Comparison of ENCODE assay signal across 16 cellular contexts in the genomic region with DNA sequence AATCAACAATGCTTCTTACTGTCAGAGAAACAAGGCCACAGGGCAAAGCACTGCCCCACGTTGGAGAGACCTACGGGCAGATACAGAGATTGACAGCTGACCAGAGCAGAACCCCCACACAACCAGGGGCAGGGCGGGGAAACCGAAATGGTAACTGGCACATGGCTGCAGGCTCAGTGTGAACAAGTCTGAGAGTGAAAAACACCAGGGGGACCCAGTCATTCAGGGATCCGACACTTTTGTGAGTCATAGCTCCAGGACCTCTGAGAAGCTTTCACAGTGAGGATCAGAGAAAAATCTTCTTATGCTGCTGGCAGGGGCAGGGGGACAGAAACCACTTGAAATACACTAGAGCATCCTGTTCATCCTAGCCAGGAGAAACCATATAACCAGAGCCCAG.
DNase-seq lines count a peak whose midpoint lies in the region; ATAC-seq, FAIRE-seq and TF ChIP-seq lines count a peak whose summit lies in the region.
"Had no signal": no experiment of that assay in that cellular context is flagged by ENCODE, and none has a peak within 500 bp of the region (broad histone marks: within the 10 kb centered on the region; RNA-seq: fewer than 3 reads in every experiment).

No MANE protein-coding gene starts in this region.

- no peaks in the 10 kb centered on the region for H3K27me3 ChIP-seq in DND-41 (ENCODE audit: insufficient read depth, low read length, poor library complexity)
- no peaks in the 10 kb centered on the region for H3K27me3 ChIP-seq in GM12878 (replicated peaks in 1 of 2; ENCODE audit: control insufficient read depth in 2 of 2, insufficient read depth in 2 of 2, low read length in 1 of 2)
- no peaks in the 10 kb centered on the region for H3K27me3 ChIP-seq in neural progenitor cell
- H3K27me3 ChIP-seq: upper lobe of left lung had no signal

- in situ Hi-C loops in GM12878 (cut with MboI) = no loop called here

- POLR2A ChIA-PET in GM12878 (lab: Charles Lee) = no interaction called here

- no peaks in the 10 kb centered on the region for H3K36me3 ChIP-seq in DND-41 (ENCODE audit: insufficient read depth, low read length)
- H3K36me3 ChIP-seq in GM12878 (ENCODE audit: control insufficient read depth in 2 of 2, insufficient read depth in 2 of 2, low read length in 1 of 2) = no peaks in the 10 kb centered on the region
- H3K36me3 ChIP-seq in neural progenitor cell = no peaks in the 10 kb centered on the region
- H3K36me3 ChIP-seq: upper lobe of left lung had no signal

- peaks cover 8% of the 10 kb centered on the region for H3K9me3 Mint-ChIP-seq in neural progenitor cell

- H3K4me2 ChIP-seq in DND-41 (ENCODE audit: insufficient read depth, low read length) (no peak overlapping the region), GM12878 (ENCODE audit: control insufficient read depth, insufficient read depth) (no peak overlapping the region), neural progenitor cell (no peak overlapping the region)
- H3K4me2 ChIP-seq: KMS-11 had no signal

- H4K20me1 ChIP-seq in DND-41 (ENCODE audit: insufficient read depth, low read length) (no peaks in the 10 kb centered on the region), GM12878 (ENCODE audit: control insufficient read depth, insufficient read depth) (no peaks in the 10 kb centered on the region), neural progenitor cell (ENCODE audit: low read depth) (no peaks in the 10 kb centered on the region)

- RAD21 ChIA-PET in GM12878 (lab: Charles Lee; ENCODE audit: unreplicated experiment) = no interaction called here

- TF ChIP-seq CTCF in DND-41 (IDR thresholded peaks at IDR 0.05; ENCODE audit: borderline replicate concordance, extremely low read depth, low read length, poor library complexity, severe bottlenecking) (no peak), GM12878 (IDR thresholded peaks at IDR 0.05 in 2 of 3, conservative IDR thresholded peaks at IDR 0.05 in 1 of 3; ENCODE audit: control insufficient read depth in 2 of 3, extremely low read depth in 1 of 3, insufficient read depth in 1 of 3, low read depth in 3 of 3, low read length in 3 of 3) (no peak), neural progenitor cell (IDR thresholded peaks at IDR 0.05) (no peak)

- WGBS in GM12878 (ENCODE audit: insufficient coverage, insufficient replicate concordance, low lambda C conversion rate, missing lambda C conversion rate) = 0% methylated on average over 5 of the region's 5 CpGs

- SMC1A ChIA-PET in GM12878 (lab: Charles Lee; ENCODE audit: uncharacterized antibody, unreplicated experiment) = interaction anchor here (0.7 kb wide), 1 partner anchor 812 kb away, joined by 3 read pairs; no protein-coding TSS in a partner anchor

- no peaks in the 10 kb centered on the region for H3F3A ChIP-seq in neural progenitor cell (ENCODE audit: low read depth)

- H3K9ac ChIP-seq in DND-41 (ENCODE audit: low read depth, low read length) (no peak overlapping the region), GM12878 (ENCODE audit: control insufficient read depth, insufficient read depth, low read length) (no peak overlapping the region), neural progenitor cell (no peak overlapping the region)
- H3K9ac ChIP-seq: KMS-11 had no signal

- H3K79me2 ChIP-seq in DND-41 (ENCODE audit: insufficient read depth, low read length) = no peaks in the 10 kb centered on the region
- H3K79me2 ChIP-seq in GM12878 (ENCODE audit: control insufficient read depth, insufficient read depth, low read length) = no peaks in the 10 kb centered on the region
- H3K79me2 ChIP-seq in neural progenitor cell (ENCODE audit: low read depth) = no peaks in the 10 kb centered on the region

- no peaks in the 10 kb centered on the region for H3K4me1 Mint-ChIP-seq in neural progenitor cell
- H3K4me1 Mint-ChIP-seq: activated naive CD4-positive, alpha-beta T cell treated with anti-CD3 and anti-CD28 coated beads, Interleukin-2, amount 10 ng/mL, durations not matched to agents 7 days and 5 days; WTC11 had no signal

- H3K4me3 Mint-ChIP-seq in neural progenitor cell = no peak overlapping the region
- H3K4me3 Mint-ChIP-seq: activated naive CD4-positive, alpha-beta T cell treated with anti-CD3 and anti-CD28 coated beads, Interleukin-2, amount 10 ng/mL, durations not matched to agents 7 days and 5 days; WTC11 had no signal

- no peak for TF ChIP-seq RAD21 in GM12878 (IDR thresholded peaks at IDR 0.05; ENCODE audit: insufficient read depth, low read depth, low read length)

- H3K4me1 ChIP-seq in DND-41 (ENCODE audit: insufficient read depth, low read length) (no peaks in the 10 kb centered on the region), GM12878 (ENCODE audit: control insufficient read depth, insufficient read depth, low read length) (no peaks in the 10 kb centered on the region), neural progenitor cell (no peaks in the 10 kb centered on the region)
- H3K4me1 ChIP-seq: psoas muscle, upper lobe of left lung had no signal

- DNase-seq in DND-41 = peak; percentile 18
- DNase-seq in LHCN-M2 (ENCODE audit: low read depth) = peak; percentile 91
- DNase-seq in GM12878 (ENCODE audit: low read depth, low spot score) = no peak
- peak; percentile 3 for DNase-seq in neural progenitor cell (ENCODE audit: low spot score)
- DNase-seq in SHP77 (lab: John Stamatoyannopoulos, UW) = no peak
- DNase-seq: activated naive CD4-positive, alpha-beta T cell treated with anti-CD3 and anti-CD28 coated beads, Interleukin-2, amount 10 ng/mL, durations not matched to agents 7 days and 5 days; EL; NCI-H2081; psoas muscle; upper lobe of left lung had no signal

- no peak for TF ChIP-seq POLR2A in GM12878 (IDR thresholded peaks at IDR 0.05; ENCODE audit: low read depth, low read length)

- H3K27ac Mint-ChIP-seq in neural progenitor cell = no peak overlapping the region
- H3K27ac Mint-ChIP-seq: activated naive CD4-positive, alpha-beta T cell treated with anti-CD3 and anti-CD28 coated beads, Interleukin-2, amount 10 ng/mL, durations not matched to agents 7 days and 5 days; WTC11 had no signal

- H3K27ac ChIP-seq in DND-41 (ENCODE audit: low read length) (no peak overlapping the region), GM12878 (ENCODE audit: control insufficient read depth, insufficient read depth) (no peak overlapping the region), neural progenitor cell (no peak overlapping the region)
- H3K27ac ChIP-seq: C4-2B, KMS-11, psoas muscle, upper lobe of left lung had no signal

- no peak for FAIRE-seq in GM12878 (lab: Jason Lieb, UNC)
- FAIRE-seq: GM19239 had no signal

- CTCF ChIA-PET in GM12878 (lab: Yijun Ruan, JAX) = interaction anchor here (0.6 to 1.3 kb wide), 2 partner anchors 9 to 16 kb away, joined by 3 to 5 read pairs; no protein-coding TSS in a partner anchor

- ATAC-seq in DND-41 (ENCODE audit: insufficient read depth, low read depth) = peak; percentile 62
- peak; percentile 63 for ATAC-seq in GM12878
- no peak for ATAC-seq in HG03354 (IDR thresholded peaks at IDR 0.05; ENCODE audit: poor library complexity, severe bottlenecking, unreplicated experiment)
- ATAC-seq in GM19467 (IDR thresholded peaks at IDR 0.05; ENCODE audit: unreplicated experiment) = no peak
- ATAC-seq: psoas muscle, WTC11 had no signal

- H2AFZ ChIP-seq in DND-41 (ENCODE audit: low read depth, low read length) (no peak overlapping the region), GM12878 (ENCODE audit: control insufficient read depth, low read depth, low read length) (no peak overlapping the region), neural progenitor cell (replicated peaks) (no peak overlapping the region)

- no peaks in the 10 kb centered on the region for H3K9me3 ChIP-seq in DND-41 (ENCODE audit: insufficient read depth, low read length, severe bottlenecking)
- H3K9me3 ChIP-seq in GM12878 (replicated peaks; ENCODE audit: control insufficient read depth, insufficient read depth, low read length) = no peaks in the 10 kb centered on the region; the same call in 2 of the 3 replicates
- H3K9me3 ChIP-seq in neural progenitor cell (ENCODE audit: low read depth) = no peaks in the 10 kb centered on the region
- H3K9me3 ChIP-seq: psoas muscle had no signal

- no peak overlapping the region for H3K4me3 ChIP-seq in DND-41 (ENCODE audit: low read depth in 1 of 2, low read length in 2 of 2)
- no peak overlapping the region for H3K4me3 ChIP-seq in GM12878
- no peak overlapping the region for H3K4me3 ChIP-seq in neural progenitor cell
- H3K4me3 ChIP-seq: psoas muscle, upper lobe of left lung had no signal

- H3K27me3 Mint-ChIP-seq in neural progenitor cell (ENCODE audit: insufficient read depth, low read depth) = no peaks in the 10 kb centered on the region
- H3K27me3 Mint-ChIP-seq: activated naive CD4-positive, alpha-beta T cell treated with anti-CD3 and anti-CD28 coated beads, Interleukin-2, amount 10 ng/mL, durations not matched to agents 7 days and 5 days had no signal

- H3K36me3 Mint-ChIP-seq in neural progenitor cell = no peaks in the 10 kb centered on the region
- H3K36me3 Mint-ChIP-seq: activated naive CD4-positive, alpha-beta T cell treated with anti-CD3 and anti-CD28 coated beads, Interleukin-2, amount 10 ng/mL, durations not matched to agents 7 days and 5 days had no signal

- TF ChIP-seq EP300 in GM12878 (IDR thresholded peaks at IDR 0.05; ENCODE audit: borderline replicate concordance in 1 of 2, control insufficient read depth in 1 of 2, low read depth in 2 of 2, low read length in 2 of 2) = no peak

- intact Hi-C loops in GM12878 (cut with micrococcal nuclease; ENCODE audit: unreplicated experiment) = no loop called here

- BruUV-seq in GM12878 (replicated peaks; lab: Mats Ljungman, UMichigan) = no TSS peak

TF ChIP-seq in GM12878, 131 proteins besides CTCF, POLR2A, EP300 and RAD21 (continues in another document):
- TF ChIP-seq, protein P1, sequence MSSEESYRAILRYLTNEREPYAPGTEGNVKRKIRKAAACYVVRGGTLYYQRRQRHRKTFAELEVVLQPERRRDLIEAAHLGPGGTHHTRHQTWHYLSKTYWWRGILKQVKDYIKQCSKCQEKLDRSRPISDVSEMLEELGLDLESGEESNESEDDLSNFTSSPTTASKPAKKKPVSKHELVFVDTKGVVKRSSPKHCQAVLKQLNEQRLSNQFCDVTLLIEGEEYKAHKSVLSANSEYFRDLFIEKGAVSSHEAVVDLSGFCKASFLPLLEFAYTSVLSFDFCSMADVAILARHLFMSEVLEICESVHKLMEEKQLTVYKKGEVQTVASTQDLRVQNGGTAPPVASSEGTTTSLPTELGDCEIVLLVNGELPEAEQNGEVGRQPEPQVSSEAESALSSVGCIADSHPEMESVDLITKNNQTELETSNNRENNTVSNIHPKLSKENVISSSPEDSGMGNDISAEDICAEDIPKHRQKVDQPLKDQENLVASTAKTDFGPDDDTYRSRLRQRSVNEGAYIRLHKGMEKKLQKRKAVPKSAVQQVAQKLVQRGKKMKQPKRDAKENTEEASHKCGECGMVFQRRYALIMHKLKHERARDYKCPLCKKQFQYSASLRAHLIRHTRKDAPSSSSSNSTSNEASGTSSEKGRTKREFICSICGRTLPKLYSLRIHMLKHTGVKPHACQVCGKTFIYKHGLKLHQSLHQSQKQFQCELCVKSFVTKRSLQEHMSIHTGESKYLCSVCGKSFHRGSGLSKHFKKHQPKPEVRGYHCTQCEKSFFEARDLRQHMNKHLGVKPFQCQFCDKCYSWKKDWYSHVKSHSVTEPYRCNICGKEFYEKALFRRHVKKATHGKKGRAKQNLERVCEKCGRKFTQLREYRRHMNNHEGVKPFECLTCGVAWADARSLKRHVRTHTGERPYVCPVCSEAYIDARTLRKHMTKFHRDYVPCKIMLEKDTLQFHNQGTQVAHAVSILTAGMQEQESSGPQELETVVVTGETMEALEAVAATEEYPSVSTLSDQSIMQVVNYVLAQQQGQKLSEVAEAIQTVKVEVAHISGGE (CRISPR knock-in tag; IDR thresholded peaks at IDR 0.05) = no peak

Comparison
In these comparisons a context has a peak if more than half of its experiments do, and no peak if none do; other contexts are left out.
1. ATAC-seq: peak in DND-41 (single experiment) and GM12878 (single experiment); none in HG03354 (single experiment) and GM19467 (single experiment).
2. DNase-seq: peak in DND-41 (single experiment), LHCN-M2 (single experiment) and neural progenitor cell (single experiment); none in GM12878 (single experiment) and SHP77 (0 of 2).